In the genomic region with DNA sequence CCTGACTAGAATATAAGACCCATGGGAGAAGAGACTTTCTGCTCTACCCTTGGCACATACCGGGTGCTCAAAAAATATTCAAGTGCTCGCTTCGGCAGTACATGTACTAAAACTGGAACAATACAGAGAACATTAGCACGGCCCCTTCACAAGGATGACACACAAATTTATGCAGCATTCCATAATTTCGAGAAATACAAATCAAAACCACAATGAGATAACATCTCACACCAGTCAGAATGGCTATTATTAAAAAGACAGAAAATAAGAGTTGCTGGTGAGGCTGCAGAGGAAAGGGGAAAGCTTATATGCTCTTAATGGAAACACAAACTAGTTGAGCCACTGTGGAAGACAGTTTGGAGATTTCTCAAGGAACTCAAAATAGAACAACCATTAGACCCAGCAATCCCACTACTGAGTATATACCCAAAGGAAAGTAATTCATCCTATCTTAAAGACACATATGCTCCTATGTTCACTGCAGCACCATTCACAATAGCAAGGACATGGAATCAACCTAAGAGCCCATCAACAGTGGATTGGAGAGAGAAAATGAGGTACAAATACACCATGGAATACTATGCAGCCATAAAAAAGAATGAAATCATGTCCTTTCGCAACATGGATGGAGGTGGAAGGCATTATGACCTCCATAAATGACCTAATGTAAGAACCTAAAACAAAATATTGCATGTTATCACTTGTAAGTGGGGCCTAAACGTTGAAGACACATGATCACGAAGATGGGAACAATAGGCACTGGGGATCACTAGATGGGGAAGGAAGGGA, we compare ENCODE assay signal across 10 cellular contexts.
DNase-seq lines count a peak whose midpoint lies in the region; ATAC-seq and TF ChIP-seq lines count a peak whose summit lies in the region.
"Had no signal": no experiment of that assay in that cellular context is flagged by ENCODE, and none has a peak within 500 bp of the region (broad histone marks: within the 10 kb centered on the region; RNA-seq: fewer than 3 reads in every experiment).

No MANE protein-coding gene starts in this region.

- no peaks in the 10 kb centered on the region for H3K27me3 ChIP-seq in prostate gland (replicated peaks; ENCODE audit: insufficient read depth)
- H3K27me3 ChIP-seq: BLaER1 treated with 17β-estradiol and CSF1 and Interleukin-3, amounts not matched to agents 10 nM and 100 nM had no signal

- ATAC-seq in omental fat pad (ENCODE audit: low FRiP score) (no peak), GM21737 (IDR thresholded peaks at IDR 0.05; ENCODE audit: unreplicated experiment) (no peak), left lobe of liver (no peak)

- peaks cover 27% of the 10 kb centered on the region for H3K4me1 Mint-ChIP-seq in Calu3 (ENCODE audit: low read depth, unreplicated experiment)
- peaks cover 40% of the 10 kb centered on the region for H3K4me1 Mint-ChIP-seq in dendritic cell treated with granulocyte-macrophage colony-stimulating factor and Interleukin-4, amounts not matched to agents 40 ng/mL and 50 ng/mL, for 4 days (ENCODE audit: low read depth)

- CTCF ChIA-PET in Calu3 (lab: Charles Lee): interaction anchor here (1.0 to 1.2 kb wide), 5 partner anchors 32 to 166 kb away, joined by 3 to 15 read pairs (median 5); partner anchors contain the start of gene CYP1B1

- peaks cover 13% of the 10 kb centered on the region for H3K36me3 Mint-ChIP-seq in Calu3 (ENCODE audit: insufficient read depth, unreplicated experiment)
- H3K36me3 Mint-ChIP-seq in dendritic cell treated with granulocyte-macrophage colony-stimulating factor and Interleukin-4, amounts not matched to agents 40 ng/mL and 50 ng/mL, for 4 days (ENCODE audit: low read depth): no peaks in the 10 kb centered on the region

- no peaks in the 10 kb centered on the region for H3K9me3 ChIP-seq in prostate gland

- H3K4me3 ChIP-seq in prostate gland: no peak overlapping the region
- H3K4me3 ChIP-seq: BLaER1 treated with 17β-estradiol and CSF1 and Interleukin-3, amounts not matched to agents 10 nM and 100 nM had no signal

- no TSS peak for BruUV-seq in Calu3 (replicated peaks; lab: Mats Ljungman, UMichigan)

- H3K9me3 Mint-ChIP-seq in Calu3 (ENCODE audit: low read depth, unreplicated experiment): no peaks in the 10 kb centered on the region
- no peaks in the 10 kb centered on the region for H3K9me3 Mint-ChIP-seq in dendritic cell treated with granulocyte-macrophage colony-stimulating factor and Interleukin-4, amounts not matched to agents 40 ng/mL and 50 ng/mL, for 4 days

- H3K36me3 ChIP-seq in prostate gland: no peaks in the 10 kb centered on the region
- H3K36me3 ChIP-seq: BLaER1 treated with 17β-estradiol and CSF1 and Interleukin-3, amounts not matched to agents 10 nM and 100 nM had no signal

- DNase-seq in Calu3 (no peak), LHCN-M2 (ENCODE audit: low read depth) (peak; percentile 68), prostate gland (ENCODE audit: low spot score) (no peak), omental fat pad (ENCODE audit: low spot score) (no peak), left lobe of liver (ENCODE audit: low spot score) (no peak), germinal center (ENCODE audit: low spot score) (no peak)
- DNase-seq: NCI-H1417 treated with DMSO at 0.1 percent for 48 hours had no signal

- H3K4me1 ChIP-seq in prostate gland (replicated peaks): peaks cover 6% of the 10 kb centered on the region

- intact Hi-C loops in Calu3 (cut with micrococcal nuclease; ENCODE audit: unreplicated experiment): loop anchor here (2.0 kb wide), 1 partner anchor 27 kb away; no protein-coding TSS in a partner anchor
- intact Hi-C loops in dendritic cell treated with granulocyte-macrophage colony-stimulating factor and Interleukin-4, amounts not matched to agents 40 ng/mL and 50 ng/mL, for 4 days (cut with micrococcal nuclease): loop anchor here (2.0 kb wide), 1 partner anchor 17 kb away; no protein-coding TSS in a partner anchor
- intact Hi-C loops in prostate gland (cut with DNase I): no loop called here

- WGBS in prostate gland: 68% methylated on average over 8 of the region's 8 CpGs

- H3K27ac Mint-ChIP-seq in Calu3 (ENCODE audit: unreplicated experiment): peak overlapping the region; percentile 80
- H3K27ac Mint-ChIP-seq in dendritic cell treated with granulocyte-macrophage colony-stimulating factor and Interleukin-4, amounts not matched to agents 40 ng/mL and 50 ng/mL, for 4 days: no peak overlapping the region

- H3K27ac ChIP-seq in prostate gland: peak overlapping the region; percentile 75 to 80

- no peak for TF ChIP-seq CTCF in Calu3 (IDR thresholded peaks at IDR 0.05; ENCODE audit: unreplicated experiment)
- TF ChIP-seq CTCF in prostate gland (IDR thresholded peaks at IDR 0.05): no peak
- no peak for TF ChIP-seq CTCF in omental fat pad (IDR thresholded peaks at IDR 0.05)

- no peak for TF ChIP-seq POLR2A in prostate gland (IDR thresholded peaks at IDR 0.05)

- no peaks in the 10 kb centered on the region for H3K27me3 Mint-ChIP-seq in Calu3 (ENCODE audit: unreplicated experiment)
- H3K27me3 Mint-ChIP-seq in dendritic cell treated with granulocyte-macrophage colony-stimulating factor and Interleukin-4, amounts not matched to agents 40 ng/mL and 50 ng/mL, for 4 days: no peaks in the 10 kb centered on the region

- H3K4me3 Mint-ChIP-seq in Calu3 (ENCODE audit: low read depth, unreplicated experiment): peak overlapping the region; percentile 19
- peak overlapping the region; percentile 37 for H3K4me3 Mint-ChIP-seq in dendritic cell treated with granulocyte-macrophage colony-stimulating factor and Interleukin-4, amounts not matched to agents 40 ng/mL and 50 ng/mL, for 4 days
